Comparison of ENCODE assay signal across 8 cellular contexts in the genomic region with DNA sequence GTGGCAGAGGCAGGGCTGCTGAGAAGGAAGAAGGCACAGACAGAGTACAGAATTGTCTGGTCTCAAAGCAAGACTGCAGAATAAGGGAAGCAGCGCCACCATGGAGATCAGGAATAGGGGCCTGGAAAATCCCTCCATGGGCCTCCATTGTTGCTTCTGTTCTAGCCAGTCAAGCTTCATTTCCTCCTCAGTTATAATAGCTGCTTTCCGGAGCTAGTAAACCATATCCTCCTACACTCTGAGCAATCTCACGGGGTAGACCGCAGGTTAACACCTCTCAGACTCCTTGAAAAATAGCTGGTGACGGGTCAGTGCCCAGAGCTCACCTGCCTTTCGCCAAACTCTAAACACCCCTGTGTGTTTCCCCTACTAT. TPM values are rescaled to one million over a fixed set of nuclear protein-coding genes. Genes with fewer than 3 reads are reported as not detected.
DNase-seq lines count a peak whose midpoint lies in the region; ATAC-seq and TF ChIP-seq lines count a peak whose summit lies in the region.

No MANE protein-coding gene starts in this region.

- H3K4me1 ChIP-seq in CD4-positive, alpha-beta memory T cell (ENCODE audit: insufficient read depth, low read length), result peaks cover 57% of the 10 kb centered on the region
- peaks cover 27 to 64% (median 34%) of the 10 kb centered on the region in 4 donors for H3K4me1 ChIP-seq in upper lobe of left lung

- peak overlapping the region; percentile 90 to 99 (median 94) for H3K27ac Mint-ChIP-seq in CD4-positive, alpha-beta memory T cell
- peak overlapping the region; percentile 97 for H3K27ac Mint-ChIP-seq in activated CD8-positive, alpha-beta T cell treated with anti-CD3 and anti-CD28 coated beads, Interleukin-2, amount 10 ng/mL, durations not matched to agents 7 days and 5 days

- peaks cover 45 to 61% (median 53%) of the 10 kb centered on the region in 4 donors for H3K4me1 Mint-ChIP-seq in CD4-positive, alpha-beta memory T cell
- H3K4me1 Mint-ChIP-seq in activated CD8-positive, alpha-beta T cell treated with anti-CD3 and anti-CD28 coated beads, Interleukin-2, amount 10 ng/mL, durations not matched to agents 7 days and 5 days (ENCODE audit: low read depth), result peaks cover 70% of the 10 kb centered on the region

- no peaks in the 10 kb centered on the region for H3K27me3 Mint-ChIP-seq in CD4-positive, alpha-beta memory T cell
- H3K27me3 Mint-ChIP-seq in activated CD8-positive, alpha-beta T cell treated with anti-CD3 and anti-CD28 coated beads, Interleukin-2, amount 10 ng/mL, durations not matched to agents 7 days and 5 days (ENCODE audit: low read depth), result no peaks in the 10 kb centered on the region

- TF ChIP-seq POLR2A in upper lobe of left lung (IDR thresholded peaks at IDR 0.05), result no peak

- H3K9me3 ChIP-seq in CD4-positive, alpha-beta memory T cell (ENCODE audit: control insufficient read depth in 1 of 2, low read length in 2 of 2), result no peaks in the 10 kb centered on the region
- H3K9me3 ChIP-seq in upper lobe of left lung, result no peaks in the 10 kb centered on the region

- DNase-seq in CD4-positive, alpha-beta memory T cell, result peak; percentile 52 to 75 (median 62)
- peak; percentile 73 for DNase-seq in activated CD8-positive, alpha-beta T cell treated with anti-CD3 and anti-CD28 coated beads, Interleukin-2, amount 10 ng/mL, durations not matched to agents 7 days and 5 days
- peak in 1 of 2 donors; percentile 34 for DNase-seq in upper lobe of left lung
- DNase-seq in NCI-H748 (lab: John Stamatoyannopoulos, UW; ENCODE audit: unreplicated experiment), result no peak
- no peak for DNase-seq in SIG-M5 treated with dmso at 0.1 percent for 504 hours (lab: John Stamatoyannopoulos, UW; ENCODE audit: unreplicated experiment)

- H3K4me3 ChIP-seq in CD4-positive, alpha-beta memory T cell (ENCODE audit: low read length in 2 of 2), result peak overlapping the region; percentile 57 to 73
- no peak overlapping the region for H3K4me3 ChIP-seq in upper lobe of left lung

- WGBS in upper lobe of left lung, 2 donors, result 46 to 48% methylated on average over 6 of the region's 6 CpGs

- POLR2A ChIA-PET in CD4-positive, alpha-beta memory T cell (lab: Charles Lee; ENCODE audit: partially characterized antibody), result interaction anchor here (0.9 to 15.8 kb wide), 10 partner anchors 11 to 846 kb away, joined by 3 to 698 read pairs (median 7); partner anchors contain the start of genes BRD2, HLA-DMA, PSMB9 and TAP1
- POLR2A ChIA-PET in activated CD8-positive, alpha-beta T cell treated with anti-CD3 and anti-CD28 coated beads, Interleukin-2, amount 10 ng/mL, durations not matched to agents 7 days and 5 days (lab: Charles Lee), result interaction anchor here (0.6 to 7.2 kb wide), 13 partner anchors 8 to 1276 kb away, joined by 3 to 220 read pairs (median 4); partner anchors contain the start of genes BRD2, GPANK1, HLA-DMA and PSMB9

- no peaks in the 10 kb centered on the region for H3K9me3 Mint-ChIP-seq in CD4-positive, alpha-beta memory T cell
- H3K9me3 Mint-ChIP-seq in activated CD8-positive, alpha-beta T cell treated with anti-CD3 and anti-CD28 coated beads, Interleukin-2, amount 10 ng/mL, durations not matched to agents 7 days and 5 days (ENCODE audit: insufficient read depth), result no peaks in the 10 kb centered on the region

- CTCF ChIA-PET in CD4-positive, alpha-beta memory T cell (lab: Charles Lee; ENCODE audit: partially characterized antibody), result interaction anchor here (0.7 to 15.9 kb wide), 14 partner anchors 9 to 113 kb away, joined by 3 to 631 read pairs (median 6); partner anchors contain the start of genes BRD2, HLA-DMA and TAP2
- CTCF ChIA-PET in activated CD8-positive, alpha-beta T cell treated with anti-CD3 and anti-CD28 coated beads, Interleukin-2, amount 10 ng/mL, durations not matched to agents 7 days and 5 days (lab: Charles Lee), result interaction anchor here (0.6 to 15.9 kb wide), 12 partner anchors 8 to 103 kb away, joined by 3 to 519 read pairs (median 9); partner anchors contain the start of genes BRD2, HLA-DMA and TAP2

- ATAC-seq in GM19351 (IDR thresholded peaks at IDR 0.05; ENCODE audit: unreplicated experiment) (peak; percentile 57), HG03354 (IDR thresholded peaks at IDR 0.05; ENCODE audit: poor library complexity, severe bottlenecking, unreplicated experiment) (peak; percentile 65), upper lobe of left lung (ENCODE audit: low FRiP score in 2 of 2) (peak; percentile 2 to 19)
- ATAC-seq in activated CD8-positive, alpha-beta T cell treated with anti-CD3 and anti-CD28 coated beads, Interleukin-2, amount 10 ng/mL, durations not matched to agents 7 days and 5 days, result peak; percentile 72

- no peaks in the 10 kb centered on the region for H3K27me3 ChIP-seq in CD4-positive, alpha-beta memory T cell (ENCODE audit: insufficient read depth, low read length)
- H3K27me3 ChIP-seq in layer of hippocampus (ENCODE audit: control insufficient read depth, insufficient read depth, low read length) (no peaks in the 10 kb centered on the region), upper lobe of left lung (no peaks in the 10 kb centered on the region)

- H3K27ac ChIP-seq in CD4-positive, alpha-beta memory T cell (ENCODE audit: low read depth, low read length), result peak overlapping the region; percentile 68
- H3K27ac ChIP-seq in layer of hippocampus (ENCODE audit: low read depth, low read length) (peak overlapping the region; percentile 52), upper lobe of left lung (peak overlapping the region; percentile 73 to 88 (median 82))

- intact Hi-C loops in CD4-positive, alpha-beta memory T cell (cut with micrococcal nuclease), result loop anchor here (1.0 to 2.0 kb wide), 2 partner anchors 27 to 43 kb away; partner anchors contain the start of gene BRD2

- no peaks in the 10 kb centered on the region for H3K36me3 Mint-ChIP-seq in CD4-positive, alpha-beta memory T cell
- H3K36me3 Mint-ChIP-seq in activated CD8-positive, alpha-beta T cell treated with anti-CD3 and anti-CD28 coated beads, Interleukin-2, amount 10 ng/mL, durations not matched to agents 7 days and 5 days (ENCODE audit: low read depth), result peaks cover 12% of the 10 kb centered on the region

- H3K4me3 Mint-ChIP-seq in CD4-positive, alpha-beta memory T cell, result peak overlapping the region; percentile 89 to 97 (median 92)
- peak overlapping the region; percentile 86 for H3K4me3 Mint-ChIP-seq in activated CD8-positive, alpha-beta T cell treated with anti-CD3 and anti-CD28 coated beads, Interleukin-2, amount 10 ng/mL, durations not matched to agents 7 days and 5 days

- no peak for TF ChIP-seq CTCF in upper lobe of left lung (IDR thresholded peaks at IDR 0.05)

- H3K36me3 ChIP-seq in CD4-positive, alpha-beta memory T cell (ENCODE audit: insufficient read depth, low read length), result no peaks in the 10 kb centered on the region
- peaks cover 0 to 5% (median 0%) of the 10 kb centered on the region in 4 donors for H3K36me3 ChIP-seq in upper lobe of left lung

- TF ChIP-seq EP300 in upper lobe of left lung (IDR thresholded peaks at IDR 0.05), result no peak

RNA-seq across cellular contexts. Expression of gene HLA-DMB, which starts 0.6 kb away (rescaled TPM):
- total RNA-seq in CD4-positive, alpha-beta memory T cell, result 1 to 10 TPM; 7.9 to 8.1 TPM
- polyA plus RNA-seq in CD4-positive, alpha-beta memory T cell, result 10 to 100 TPM in 1 of 2 donors, 1 to 10 TPM in 1; 7.6 to 15.5 TPM
- total RNA-seq in activated CD8-positive, alpha-beta T cell treated with anti-CD3 and anti-CD28 coated beads, Interleukin-2, amount 10 ng/mL, durations not matched to agents 7 days and 5 days, result 10 to 100 TPM; 14.4 to 14.7 TPM
- 100 to 1,000 TPM in 3 of 6 donors, 10 to 100 TPM in 3; 35.6 to 233 (median 80.6) TPM for total RNA-seq in upper lobe of left lung

RNA-seq across cellular contexts. Expression of gene HLA-DMA, which starts 11.5 kb away (rescaled TPM):
- total RNA-seq in CD4-positive, alpha-beta memory T cell, result 10 to 100 TPM in 1 of 2 experiments, 1 to 10 TPM in 1; 8.5 to 10.2 TPM
- 10 to 100 TPM in 1 of 2 donors, 1 to 10 TPM in 1; 8.1 to 26.0 TPM for polyA plus RNA-seq in CD4-positive, alpha-beta memory T cell
- 10 to 100 TPM; 28.6 to 30.5 TPM for total RNA-seq in activated CD8-positive, alpha-beta T cell treated with anti-CD3 and anti-CD28 coated beads, Interleukin-2, amount 10 ng/mL, durations not matched to agents 7 days and 5 days
- total RNA-seq in upper lobe of left lung, result 100 to 1,000 TPM in 4 of 6 donors, 10 to 100 TPM in 2; 83.7 to 271 (median 134) TPM

RNA-seq across cellular contexts. Expression of gene BRD2, which starts 27.0 kb away (rescaled TPM):
- 100 to 1,000 TPM; 375 to 378 TPM for total RNA-seq in CD4-positive, alpha-beta memory T cell
- polyA plus RNA-seq in CD4-positive, alpha-beta memory T cell, result 10 to 100 TPM; 13.7 to 87.8 TPM
- total RNA-seq in activated CD8-positive, alpha-beta T cell treated with anti-CD3 and anti-CD28 coated beads, Interleukin-2, amount 10 ng/mL, durations not matched to agents 7 days and 5 days, result 100 to 1,000 TPM; 299 to 313 TPM
- total RNA-seq in upper lobe of left lung, result 100 to 1,000 TPM; 144 to 388 (median 183) TPM

Comparison
In these comparisons a context has a peak if more than half of its experiments do, and no peak if none do; other contexts are left out.
1. DNase-seq: peak in CD4-positive, alpha-beta memory T cell (5 of 5) and activated CD8-positive, alpha-beta T cell treated with anti-CD3 and anti-CD28 coated beads, Interleukin-2, amount 10 ng/mL, durations not matched to agents 7 days and 5 days (single experiment); none in NCI-H748 (single experiment) and SIG-M5 treated with dmso at 0.1 percent for 504 hours (single experiment).
2. H3K4me3 ChIP-seq: peak in CD4-positive, alpha-beta memory T cell (2 of 2); none in upper lobe of left lung (0 of 4).
3. ATAC-seq: peak in every context shown above with its lines; median percentile 72 in activated CD8-positive, alpha-beta T cell treated with anti-CD3 and anti-CD28 coated beads, Interleukin-2, amount 10 ng/mL, durations not matched to agents 7 days and 5 days; 65 in HG03354; 57 in GM19351; 10 in upper lobe of left lung.
4. Peak in every context shown above with its lines, with median percentiles within 50 percentile points of each other: H3K27ac ChIP-seq.